ENCODE assay signal across 1 cellular context in genomic region chr20:60697252-60697651, GRCh38.
TF ChIP-seq lines count a peak whose summit lies in the region.

No MANE protein-coding gene starts in this region.

TF ChIP-seq in IMR-90, 13 proteins besides CTCF, POLR2A, EP300 and RAD21 (continued from another document):
- no peak for TF ChIP-seq CEBPB (IDR thresholded peaks at IDR 0.05; ENCODE audit: low read depth, low read length)
